ENCODE assay signal across 19 cellular contexts in the genomic region with DNA sequence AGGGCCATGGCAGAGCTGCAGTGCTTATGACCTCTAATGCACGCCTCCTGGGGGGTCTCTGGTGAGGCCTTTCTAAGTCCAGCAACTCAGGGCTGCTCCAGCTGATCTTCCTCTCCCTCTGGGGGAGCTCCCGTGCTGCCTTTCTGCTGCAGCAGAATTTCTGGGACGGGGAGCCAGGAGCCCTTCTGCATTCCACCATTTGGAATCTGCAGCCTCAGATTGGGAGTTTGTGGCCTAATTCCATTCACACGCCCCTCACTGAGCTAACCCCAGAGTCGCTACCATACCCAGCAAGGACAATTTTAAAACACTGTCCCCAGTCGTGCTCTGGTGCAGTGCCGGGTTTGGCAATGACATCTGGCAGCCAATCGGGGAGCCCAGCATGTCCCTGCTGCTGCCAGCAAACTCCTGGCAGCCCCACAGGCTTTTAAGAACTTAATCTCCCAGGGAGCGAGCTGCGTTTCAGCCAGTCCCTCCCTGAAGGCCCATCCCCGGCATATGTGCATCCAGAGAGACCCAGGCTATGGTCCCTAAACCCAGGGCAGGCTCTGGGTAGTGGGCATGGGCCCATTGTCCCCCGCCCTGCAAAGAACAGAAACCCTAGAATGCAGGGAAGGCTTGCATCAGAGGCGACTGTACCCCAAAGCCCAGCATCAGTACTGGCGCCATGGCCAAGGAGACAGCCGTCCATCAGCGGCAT. TPM values are rescaled to one million over a fixed set of nuclear protein-coding genes. Genes with fewer than 3 reads are reported as not detected.
DNase-seq lines count a peak whose midpoint lies in the region; ATAC-seq and TF ChIP-seq lines count a peak whose summit lies in the region.
"Had no signal": no experiment of that assay in that cellular context is flagged by ENCODE, and none has a peak within 500 bp of the region (broad histone marks: within the 10 kb centered on the region; RNA-seq: fewer than 3 reads in every experiment).

No MANE protein-coding gene starts in this region.

- ATAC-seq in body of pancreas (no peak), HG02852 (IDR thresholded peaks at IDR 0.05; ENCODE audit: unreplicated experiment) (no peak)
- ATAC-seq: gastrocnemius medialis; stimulated activated naive CD8-positive, alpha-beta T cell treated with anti-CD3 and anti-CD28 coated beads, Interleukin-15, amount 100 ng/mL, for 72 hours had no signal

- H3K4me1 ChIP-seq in body of pancreas (peaks cover 27% of the 10 kb centered on the region), iPS DF 6.9 (ENCODE audit: control insufficient read depth, insufficient read depth, low read length) (peaks cover 20% of the 10 kb centered on the region), sigmoid colon (peaks cover 0 to 22% (median 18%) of the 10 kb centered on the region in 4 donors), tibial nerve (peaks cover 0 to 22% (median 2%) of the 10 kb centered on the region in 4 donors)
- H3K4me1 ChIP-seq: HAP-1, SJCRH30 had no signal

- WGBS in body of pancreas, 2 donors = 56 to 71% methylated on average over 8 to 15 of the region's 16 CpGs
- WGBS in iPS DF 6.9 (ENCODE audit: insufficient coverage, insufficient read length) = no CpG with 5 or more reads among the region's 16 CpGs
- 61 to 84% methylated on average over 16 of the region's 16 CpGs for WGBS in sigmoid colon, 2 donors
- WGBS in tibial nerve, 2 donors = 49 to 50% methylated on average over 10 to 13 of the region's 16 CpGs

- no peaks in the 10 kb centered on the region for H3K27me3 ChIP-seq in body of pancreas
- no peaks in the 10 kb centered on the region for H3K27me3 ChIP-seq in iPS DF 6.9 (ENCODE audit: control insufficient read depth, insufficient read depth, low read length)
- H3K27me3 ChIP-seq in sigmoid colon = peaks cover 34 to 71% (median 52%) of the 10 kb centered on the region in 3 donors
- H3K27me3 ChIP-seq in tibial nerve = peaks cover 0 to 40% of the 10 kb centered on the region in 2 donors
- H3K27me3 ChIP-seq: SJCRH30 had no signal

- intact Hi-C loops in body of pancreas (cut with DNase I) (no loop called here), sigmoid colon (cut with DNase I) (no loop called here)

- no peaks in the 10 kb centered on the region for H3K9me3 ChIP-seq in body of pancreas
- no peaks in the 10 kb centered on the region for H3K9me3 ChIP-seq in iPS DF 6.9 (ENCODE audit: control insufficient read depth, insufficient read depth, low read length)
- no peaks in the 10 kb centered on the region for H3K9me3 ChIP-seq in sigmoid colon
- peaks cover 0 to 8% (median 0%) of the 10 kb centered on the region in 4 donors for H3K9me3 ChIP-seq in tibial nerve
- H3K9me3 ChIP-seq: gastrocnemius medialis, HAP-1, SJCRH30 had no signal

- H3K4me3 ChIP-seq in body of pancreas (no peak overlapping the region), iPS DF 6.9 (ENCODE audit: low read length) (no peak overlapping the region), sigmoid colon (no peak overlapping the region), tibial nerve (no peak overlapping the region)
- H3K4me3 ChIP-seq: gastrocnemius medialis, HAP-1, SJCRH30 had no signal

- no peaks in the 10 kb centered on the region for H3K36me3 ChIP-seq in body of pancreas (replicated peaks in 1 of 2; ENCODE audit: insufficient read depth in 1 of 2, low read depth in 2 of 2)
- no peaks in the 10 kb centered on the region for H3K36me3 ChIP-seq in iPS DF 6.9 (ENCODE audit: control insufficient read depth, insufficient read depth, low read length)
- H3K36me3 ChIP-seq in sigmoid colon = no peaks in the 10 kb centered on the region
- H3K36me3 ChIP-seq in tibial nerve = no peaks in the 10 kb centered on the region
- H3K36me3 ChIP-seq: gastrocnemius medialis, HAP-1, SJCRH30 had no signal

- H3K27ac ChIP-seq in body of pancreas (peak overlapping the region in 2 of 4 donors; percentile 53 to 57), iPS DF 6.9 (ENCODE audit: low read length) (peak overlapping the region; percentile 30), sigmoid colon (no peak overlapping the region), tibial nerve (no peak overlapping the region)
- H3K27ac ChIP-seq: 22Rv1, gastrocnemius medialis, HL-60, SJCRH30 had no signal

- TF ChIP-seq POLR2A in body of pancreas (IDR thresholded peaks at IDR 0.05) (no peak), sigmoid colon (IDR thresholded peaks at IDR 0.05) (no peak), tibial nerve (IDR thresholded peaks at IDR 0.05) (no peak)

- peak; percentile 57 for DNase-seq in DMS 273 (lab: John Stamatoyannopoulos, UW; ENCODE audit: unreplicated experiment)
- no peak for DNase-seq in DMS 273 treated with DMSO at 0.1 percent for 48 hours (lab: John Stamatoyannopoulos, UW)
- DNase-seq in body of pancreas = peak in 3 of 4 donors; percentile 43 to 57 (median 49)
- DNase-seq in iPS DF 6.9 (ENCODE audit: low read depth, low spot score) = no peak
- DNase-seq in sigmoid colon = peak; percentile 54
- DNase-seq in germinal center (ENCODE audit: low spot score) = no peak
- no peak for DNase-seq in tibial nerve (ENCODE audit: low spot score in 2 of 2)
- DNase-seq: activated CD4-positive, alpha-beta memory T cell treated with anti-CD3 and anti-CD28 coated beads, Interleukin-2, amount 10 ng/mL, durations not matched to agents 7 days and 5 days; CD4-positive, alpha-beta T cell; effector memory CD4-positive, alpha-beta T cell; gastrocnemius medialis; NCI-H1930; SJCRH30; stimulated activated naive CD8-positive, alpha-beta T cell treated with anti-CD3 and anti-CD28 coated beads, Interleukin-15, amount 100 ng/mL, for 72 hours had no signal

- no peak for TF ChIP-seq EP300 in sigmoid colon (IDR thresholded peaks at IDR 0.05)
- no peak for TF ChIP-seq EP300 in tibial nerve (IDR thresholded peaks at IDR 0.05)

- TF ChIP-seq CTCF in body of pancreas (IDR thresholded peaks at IDR 0.05) (no peak), sigmoid colon (IDR thresholded peaks at IDR 0.05) (no peak), tibial nerve (IDR thresholded peaks at IDR 0.05) (no peak)

RNA-seq across cellular contexts. Expression of gene SHANK2, which starts 4.7 kb away (rescaled TPM):
- total RNA-seq in body of pancreas = 10 to 100 TPM; 44.4 to 94.9 TPM
- 10 to 100 TPM in 3 of 4 donors, 1 to 10 TPM in 1; 8.0 to 43.8 (median 16.8) TPM for total RNA-seq in sigmoid colon
- 1 to 10 TPM; 3.5 to 4.4 (median 3.6) TPM for polyA plus RNA-seq in sigmoid colon
- total RNA-seq in tibial nerve = 1 to 10 TPM in 3 of 4 donors, under 1 TPM in 1; 0.20 to 2.0 (median 1.4) TPM
- total RNA-seq: activated CD4-positive, alpha-beta memory T cell treated with anti-CD3 and anti-CD28 coated beads, Interleukin-2, amount 10 ng/mL, durations not matched to agents 7 days and 5 days; activated T-helper 2 cell treated with anti-CD3 and anti-CD28 coated beads, Interferon-gamma antibody, Interleukin-2, Interleukin-4, amounts not matched to agents 10 μg/mL and 5 μg/mL and 100 μg/mL, durations not matched to agents 14 hours and 24 hours and 36 hours; CD4-positive, alpha-beta T cell had no signal

Comparison
In these comparisons a context has a peak if more than half of its experiments do, and no peak if none do; other contexts are left out.
1. DNase-seq: peak in DMS 273 (single experiment), body of pancreas (3 of 4) and sigmoid colon (single experiment); none in DMS 273 treated with DMSO at 0.1 percent for 48 hours (single experiment), iPS DF 6.9 (single experiment), germinal center (single experiment) and tibial nerve (0 of 2).